Comparison of ENCODE assay signal across 1 cellular context in the genomic region with DNA sequence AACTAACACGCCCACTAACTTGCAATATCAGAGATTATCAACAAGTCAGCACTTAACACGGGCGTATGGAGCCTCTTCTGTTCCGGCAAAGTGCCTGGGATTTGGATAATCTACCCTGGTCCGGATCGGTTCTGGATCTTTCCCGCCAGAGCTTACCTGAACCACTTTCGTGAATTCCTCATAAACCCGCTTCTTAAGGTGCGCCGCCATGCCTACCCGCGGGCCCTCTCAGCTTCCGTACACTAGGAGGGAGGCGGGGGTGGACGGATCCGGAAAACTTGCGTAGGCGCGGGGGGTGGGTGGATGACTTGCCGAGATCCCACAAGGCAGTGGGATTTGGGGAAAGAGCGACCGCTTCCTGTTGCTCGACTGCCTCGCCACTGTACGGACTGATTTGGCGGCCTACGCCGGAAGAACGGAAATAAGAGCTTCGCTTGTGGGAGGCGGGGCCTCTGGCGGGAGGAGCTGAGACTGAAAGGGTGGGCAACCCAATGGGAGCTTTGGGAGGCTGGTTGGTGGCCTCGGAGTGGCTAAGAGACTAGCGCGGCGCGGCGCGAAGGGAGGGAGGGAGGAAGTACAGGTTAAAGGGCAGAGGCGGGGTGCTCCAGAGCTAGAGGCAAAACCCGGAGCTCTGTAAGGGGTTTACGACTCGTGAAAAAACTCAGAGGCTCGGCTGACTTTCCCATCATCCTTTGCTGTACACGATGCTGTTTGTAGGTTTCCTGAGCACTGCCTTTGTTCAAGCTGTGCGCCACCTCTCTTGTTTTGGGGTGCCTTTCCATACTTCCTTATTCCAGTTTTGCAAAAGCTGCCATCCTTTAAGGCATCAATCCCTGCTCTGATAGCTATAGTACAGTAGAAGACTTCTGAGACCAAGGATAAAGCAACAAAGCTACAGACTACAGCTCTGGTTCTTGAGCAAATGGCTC.
TF ChIP-seq lines count a peak whose summit lies in the region.

TSS of gene INTS4 (minus strand) at position 235 of the 929 bp plus-strand sequence. CDS start at position 210, 25 bp downstream.

TF ChIP-seq in HepG2, 621 proteins besides CTCF, POLR2A, EP300 and RAD21 (continued from another document and continues in another):
- TF ChIP-seq ZNF761 (CRISPR knock-in tag; conservative IDR thresholded peaks at IDR 0.05), result peak; percentile 80; the same call in 1 of the 2 replicates
- no peak for TF ChIP-seq SRY (CRISPR knock-in tag; IDR thresholded peaks at IDR 0.05)
- TF ChIP-seq ZNF747 (CRISPR knock-in tag; IDR thresholded peaks at IDR 0.05; ENCODE audit: borderline replicate concordance), result peak; percentile 75; the same call in 1 of the 2 replicates
- peak; percentile 63; the same call in 1 of the 2 replicates for TF ChIP-seq GATAD2A (CRISPR knock-in tag; IDR thresholded peaks at IDR 0.05)
- TF ChIP-seq ZNF382 (CRISPR knock-in tag; IDR thresholded peaks at IDR 0.05; ENCODE audit: borderline replicate concordance), result no peak
- no peak for TF ChIP-seq ZNF660 (CRISPR knock-in tag; IDR thresholded peaks at IDR 0.05; ENCODE audit: borderline replicate concordance, low read depth)
- TF ChIP-seq SMAD3 (CRISPR knock-in tag; IDR thresholded peaks at IDR 0.05), result peak; percentile 40
- no peak for TF ChIP-seq AKAP8 (CRISPR knock-in tag; IDR thresholded peaks at IDR 0.05)
- no peak for TF ChIP-seq CHCHD3 (CRISPR knock-in tag; IDR thresholded peaks at IDR 0.05)
- no peak for TF ChIP-seq DNMT3B (CRISPR knock-in tag; conservative IDR thresholded peaks at IDR 0.05)
- TF ChIP-seq ZBTB1 (CRISPR knock-in tag; IDR thresholded peaks at IDR 0.05; ENCODE audit: borderline replicate concordance), result no peak
- no peak for TF ChIP-seq DDIT3 (CRISPR knock-in tag; IDR thresholded peaks at IDR 0.05)
- peak; percentile 70; the same call in 1 of the 2 replicates for TF ChIP-seq ZSCAN25 (CRISPR knock-in tag; IDR thresholded peaks at IDR 0.05)
- no peak for TF ChIP-seq HOXD1 (CRISPR knock-in tag; IDR thresholded peaks at IDR 0.05)
- TF ChIP-seq YEATS2 (CRISPR knock-in tag; IDR thresholded peaks at IDR 0.05; ENCODE audit: borderline replicate concordance), result peak; percentile 91
- peak; percentile 76 for TF ChIP-seq ZIK1 (CRISPR knock-in tag; IDR thresholded peaks at IDR 0.05; ENCODE audit: borderline replicate concordance, low read depth)
- peak; percentile 55; the same call in 1 of the 2 replicates for TF ChIP-seq MIER2 (CRISPR knock-in tag; IDR thresholded peaks at IDR 0.05)
- peak; percentile 95 for TF ChIP-seq ELF1 (CRISPR knock-in tag; IDR thresholded peaks at IDR 0.05)
- 0 out of 2 replicates have a peak, but pooled peaks have one; percentile 54 for TF ChIP-seq ZNF878 (CRISPR knock-in tag; IDR thresholded peaks at IDR 0.05)
- TF ChIP-seq TEF (CRISPR knock-in tag; IDR thresholded peaks at IDR 0.05), result no peak
- TF ChIP-seq RXRA (CRISPR knock-in tag; IDR thresholded peaks at IDR 0.05), result peak; percentile 78
- peak; percentile 27 for TF ChIP-seq ZEB1 (IDR thresholded peaks at IDR 0.05; ENCODE audit: insufficient replicate concordance, low read depth)
- no peak for TF ChIP-seq TOPORS (CRISPR knock-in tag; IDR thresholded peaks at IDR 0.05)
- TF ChIP-seq, protein P1, sequence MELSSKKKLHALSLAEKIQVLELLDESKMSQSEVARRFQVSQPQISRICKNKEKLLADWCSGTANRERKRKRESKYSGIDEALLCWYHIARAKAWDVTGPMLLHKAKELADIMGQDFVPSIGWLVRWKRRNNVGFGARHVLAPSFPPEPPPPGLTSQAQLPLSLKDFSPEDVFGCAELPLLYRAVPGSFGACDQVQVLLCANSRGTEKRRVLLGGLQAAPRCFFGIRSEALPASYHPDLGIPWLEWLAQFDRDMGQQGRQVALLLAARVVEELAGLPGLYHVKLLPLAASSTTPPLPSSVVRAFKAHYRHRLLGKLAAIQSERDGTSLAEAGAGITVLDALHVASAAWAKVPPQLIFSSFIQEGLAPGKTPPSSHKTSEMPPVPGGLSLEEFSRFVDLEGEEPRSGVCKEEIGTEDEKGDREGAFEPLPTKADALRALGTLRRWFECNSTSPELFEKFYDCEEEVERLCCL (CRISPR knock-in tag; IDR thresholded peaks at IDR 0.05; ENCODE audit: borderline replicate concordance), result no peak
- TF ChIP-seq, protein P2, sequence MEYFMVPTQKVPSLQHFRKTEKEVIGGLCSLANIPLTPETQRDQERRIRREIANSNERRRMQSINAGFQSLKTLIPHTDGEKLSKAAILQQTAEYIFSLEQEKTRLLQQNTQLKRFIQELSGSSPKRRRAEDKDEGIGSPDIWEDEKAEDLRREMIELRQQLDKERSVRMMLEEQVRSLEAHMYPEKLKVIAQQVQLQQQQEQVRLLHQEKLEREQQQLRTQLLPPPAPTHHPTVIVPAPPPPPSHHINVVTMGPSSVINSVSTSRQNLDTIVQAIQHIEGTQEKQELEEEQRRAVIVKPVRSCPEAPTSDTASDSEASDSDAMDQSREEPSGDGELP (IDR thresholded peaks at IDR 0.05; ENCODE audit: borderline replicate concordance, low read depth), result no peak; the same call in 1 of the 2 replicates
- 0 out of 2 replicates have a peak, but pooled peaks have one; percentile 10 for TF ChIP-seq FOXP4 (CRISPR knock-in tag; IDR thresholded peaks at IDR 0.05)
- TF ChIP-seq ZFP41 (CRISPR knock-in tag; IDR thresholded peaks at IDR 0.05; ENCODE audit: borderline replicate concordance), result no peak
- TF ChIP-seq FOXK2 (IDR thresholded peaks at IDR 0.05), result peak; percentile 85
- TF ChIP-seq ZFP62 (CRISPR knock-in tag; IDR thresholded peaks at IDR 0.05), result no peak
- TF ChIP-seq ZBTB49 (CRISPR knock-in tag; IDR thresholded peaks at IDR 0.05; ENCODE audit: borderline replicate concordance), result no peak
- TF ChIP-seq FOXM1 (CRISPR knock-in tag; IDR thresholded peaks at IDR 0.05), result no peak
- TF ChIP-seq FIP1L1 (IDR thresholded peaks at IDR 0.05; ENCODE audit: borderline replicate concordance, insufficient read depth, low read depth, low read length), result no peak
- no peak; the same call in 1 of the 2 replicates for TF ChIP-seq ZNF451 (CRISPR knock-in tag; IDR thresholded peaks at IDR 0.05)
- peak; percentile 51; the same call in 1 of the 2 replicates for TF ChIP-seq ZBTB7A (CRISPR knock-in tag; IDR thresholded peaks at IDR 0.05)
- TF ChIP-seq SCMH1 (CRISPR knock-in tag; IDR thresholded peaks at IDR 0.05; ENCODE audit: borderline replicate concordance), result no peak
- TF ChIP-seq HNF4A (CRISPR knock-in tag; IDR thresholded peaks at IDR 0.05), result 0 out of 2 replicates have a peak, but pooled peaks have one; percentile 16
- TF ChIP-seq ZBTB26 (CRISPR knock-in tag; IDR thresholded peaks at IDR 0.05; ENCODE audit: borderline replicate concordance), result peak; percentile 79; the same call in 1 of the 2 replicates
- TF ChIP-seq SATB2 (CRISPR knock-in tag; IDR thresholded peaks at IDR 0.05), result no peak
- peak; percentile 90; the same call in 1 of the 2 replicates for TF ChIP-seq KDM2A (CRISPR knock-in tag; IDR thresholded peaks at IDR 0.05; ENCODE audit: borderline replicate concordance, low read depth)
- peak; percentile 86 for TF ChIP-seq ZFX (CRISPR knock-in tag; IDR thresholded peaks at IDR 0.05; ENCODE audit: low read depth)
- no peak for TF ChIP-seq TERF1 (CRISPR knock-in tag; IDR thresholded peaks at IDR 0.05)
- TF ChIP-seq CENPBD1 (CRISPR knock-in tag; IDR thresholded peaks at IDR 0.05; ENCODE audit: borderline replicate concordance, low read depth), result no peak
- no peak for TF ChIP-seq NR3C1 (CRISPR knock-in tag; IDR thresholded peaks at IDR 0.05)
- TF ChIP-seq TBX3 (IDR thresholded peaks at IDR 0.05; ENCODE audit: borderline replicate concordance), result no peak; the same call in 1 of the 2 replicates
- peak; percentile 46; the same call in 1 of the 2 replicates for TF ChIP-seq ZNF547 (CRISPR knock-in tag; IDR thresholded peaks at IDR 0.05)
- peak; percentile 77; the same call in 1 of the 2 replicates for TF ChIP-seq POLR2G (IDR thresholded peaks at IDR 0.05; ENCODE audit: low read depth, low read length)
- no peak for TF ChIP-seq HMG20A (CRISPR knock-in tag; IDR thresholded peaks at IDR 0.05; ENCODE audit: borderline replicate concordance)
